ENCODE assay signal across 1 cellular context in genomic region chr21:21148009-21148408, GRCh38.
A peak's percentile ranks its signal among the peaks of the same experiment; 100 is the strongest.
TF ChIP-seq lines count a peak whose summit lies in the region.

No MANE protein-coding gene starts in this region.

TF ChIP-seq in K562, 482 proteins besides CTCF, POLR2A, EP300 and RAD21 (continued from another document):
- peak; percentile 44; the same call in 1 of the 2 replicates for TF ChIP-seq MYC (IDR thresholded peaks at IDR 0.05; ENCODE audit: low read depth, low read length)
- no peak for TF ChIP-seq MYC (CRISPR knock-in tag; IDR thresholded peaks at IDR 0.05; ENCODE audit: borderline replicate concordance, low read depth)
- peak; percentile 36; the same call in 1 of the 2 replicates for TF ChIP-seq EP400 (IDR thresholded peaks at IDR 0.05)
- TF ChIP-seq FOXA3 (CRISPR knock-in tag; conservative IDR thresholded peaks at IDR 0.05 in 1 of 2, IDR thresholded peaks at IDR 0.05 in 1 of 2), result peak in 1 of 2 experiments; percentile 74; a peak in 2 of 4 replicates
- TF ChIP-seq ETS2 (tag; IDR thresholded peaks at IDR 0.05; ENCODE audit: borderline replicate concordance, poor library complexity, severe bottlenecking), result no peak
